In the genomic region with DNA sequence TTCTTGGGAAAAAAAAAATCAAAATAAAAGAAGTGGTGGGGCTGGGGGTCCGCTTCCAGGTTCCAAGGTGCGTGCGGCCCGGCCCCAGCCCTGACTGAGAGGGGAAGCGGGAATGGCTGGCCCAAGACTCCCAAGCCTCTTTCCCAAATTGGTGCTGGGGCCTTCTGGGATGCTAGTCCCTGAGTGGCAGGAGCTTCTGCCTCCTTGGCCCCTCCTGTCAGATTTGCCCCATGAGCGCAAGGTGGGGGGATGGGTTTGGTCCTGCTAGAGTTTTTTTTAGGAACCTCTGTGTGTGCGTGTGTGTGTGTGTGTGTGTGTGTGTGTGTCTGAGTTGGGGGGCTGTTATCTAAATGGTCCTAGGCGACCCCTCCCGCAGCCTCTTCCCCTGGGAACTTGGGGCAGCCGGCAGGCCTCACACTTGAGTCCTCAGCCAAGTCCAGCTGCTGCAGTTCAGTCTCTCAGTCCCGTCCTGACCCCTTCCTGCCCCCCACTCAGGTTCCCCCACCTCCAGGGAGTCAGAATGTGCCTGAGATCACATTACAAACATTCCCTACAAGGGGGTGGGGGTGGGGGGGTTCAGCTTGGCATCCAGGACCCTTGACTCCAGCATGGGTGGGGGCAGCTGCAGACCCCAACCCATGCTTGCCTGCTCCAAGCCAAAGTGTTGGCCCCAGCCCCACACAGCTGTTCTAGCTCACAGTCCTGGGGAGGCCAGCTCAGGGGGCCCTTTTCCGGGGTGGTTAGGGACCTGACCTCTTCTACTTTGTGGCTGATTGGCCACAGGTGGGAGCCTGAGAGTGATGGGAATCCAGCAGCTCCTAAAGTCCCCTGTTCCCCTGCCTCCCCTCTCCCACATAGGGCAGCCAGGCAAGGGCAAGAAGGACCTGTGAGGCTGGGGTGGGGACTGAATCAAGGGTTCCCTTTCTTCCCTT, we compare ENCODE assay signal across 10 cellular contexts. TPM values are rescaled to one million over a fixed set of nuclear protein-coding genes. Genes with fewer than 3 reads are reported as not detected.
A peak's percentile ranks its signal among the peaks of the same experiment; 100 is the strongest.
DNase-seq lines count a peak whose midpoint lies in the region; ATAC-seq and TF ChIP-seq lines count a peak whose summit lies in the region.
"Had no signal": no experiment of that assay in that cellular context is flagged by ENCODE, and none has a peak within 500 bp of the region (broad histone marks: within the 10 kb centered on the region; RNA-seq: fewer than 3 reads in every experiment).

No MANE protein-coding gene starts in this region.

- H3K36me3 ChIP-seq in Caco-2 (ENCODE audit: control insufficient read depth, insufficient read depth, low read length) (no peaks in the 10 kb centered on the region), thyroid gland (no peaks in the 10 kb centered on the region)

- DNase-seq in Caco-2, result no peak
- peak in 2 of 34 experiments; percentile 2 to 10 for DNase-seq in T-cell
- DNase-seq in glutamatergic neuron, result no peak
- DNase-seq in posterior vena cava (ENCODE audit: low spot score), result peak; percentile 77
- DNase-seq in anterior cingulate cortex (lab: John Stamatoyannopoulos, UW), result no peak
- no peak for DNase-seq in thyroid gland
- DNase-seq in NCI-H1105 (lab: John Stamatoyannopoulos, UW), result no peak
- no peak for DNase-seq in activated CD4-positive, alpha-beta T cell treated with anti-CD3 and anti-CD28 coated beads for 48 hours
- DNase-seq: NCI-H146 had no signal

- H3K36me3 Mint-ChIP-seq in Caco-2 (ENCODE audit: insufficient read depth, unreplicated experiment), result peaks cover 4% of the 10 kb centered on the region
- peaks cover 4% of the 10 kb centered on the region for H3K36me3 Mint-ChIP-seq in T-cell
- H3K36me3 Mint-ChIP-seq in glutamatergic neuron (ENCODE audit: unreplicated experiment), result no peaks in the 10 kb centered on the region

- BruUV-seq in Caco-2 (replicated peaks; lab: Mats Ljungman, UMichigan), result no TSS peak

- H3K27me3 ChIP-seq in Caco-2 (replicated peaks; ENCODE audit: control insufficient read depth, insufficient read depth, low read length) (no peaks in the 10 kb centered on the region), thyroid gland (no peaks in the 10 kb centered on the region)

- H3K4me3 ChIP-seq in Caco-2 (ENCODE audit: low read depth, low read length), result no peak overlapping the region
- H3K4me3 ChIP-seq in thyroid gland (replicated peaks in 1 of 3), result no peak overlapping the region

- CTCF ChIA-PET in Caco-2 (lab: Charles Lee), result no interaction called here
- CTCF ChIA-PET in T-cell (lab: Charles Lee), result no interaction called here

- ATAC-seq in T-cell (replicated peaks in 1 of 4), result no peak

- H3K4me3 Mint-ChIP-seq in Caco-2 (ENCODE audit: unreplicated experiment) (no peak overlapping the region), T-cell (peak overlapping the region in 2 of 3 donors; percentile 47 to 86), glutamatergic neuron (ENCODE audit: unreplicated experiment) (peak overlapping the region; percentile 81)

- H3K4me1 ChIP-seq in Caco-2, result no peaks in the 10 kb centered on the region
- peaks cover 3 to 4% of the 10 kb centered on the region in 2 donors for H3K4me1 ChIP-seq in thyroid gland

- H3K27ac ChIP-seq in thyroid gland, result no peak overlapping the region

- H3K9me3 ChIP-seq in Caco-2, result no peaks in the 10 kb centered on the region
- H3K9me3 ChIP-seq in thyroid gland, result no peaks in the 10 kb centered on the region

- TF ChIP-seq CTCF in Caco-2 (IDR thresholded peaks at IDR 0.05; ENCODE audit: insufficient read depth in 1 of 2, low read depth in 1 of 2, low read length in 1 of 2, severe bottlenecking in 1 of 2, unreplicated experiment in 1 of 2) (no peak), glutamatergic neuron (IDR thresholded peaks at IDR 0.05; ENCODE audit: partially characterized antibody, unreplicated experiment) (no peak), thyroid gland (IDR thresholded peaks at IDR 0.05) (no peak)

- H3K27me3 Mint-ChIP-seq in Caco-2 (ENCODE audit: insufficient read depth, unreplicated experiment) (no peaks in the 10 kb centered on the region), T-cell (no peaks in the 10 kb centered on the region), glutamatergic neuron (ENCODE audit: unreplicated experiment) (peaks cover 6% of the 10 kb centered on the region)

- 47 to 73% methylated on average over 3 to 6 of the region's 12 CpGs for WGBS in thyroid gland, 2 donors

- POLR2A ChIA-PET in Caco-2 (lab: Charles Lee), result no interaction called here
- POLR2A ChIA-PET in T-cell (lab: Charles Lee), result no interaction called here

- H3K9me3 Mint-ChIP-seq in Caco-2 (ENCODE audit: unreplicated experiment), result peaks cover 8% of the 10 kb centered on the region
- H3K9me3 Mint-ChIP-seq in T-cell, result no peaks in the 10 kb centered on the region
- peaks cover 2% of the 10 kb centered on the region for H3K9me3 Mint-ChIP-seq in glutamatergic neuron (ENCODE audit: unreplicated experiment)
- H3K9me3 Mint-ChIP-seq: activated T-helper 1 cell treated with anti-CD3 and anti-CD28 coated beads, Interleukin-12 subunit alpha, Interleukin-12 subunit beta, Interleukin-2, Interleukin-4 antibody, amounts not matched to agents 30 ng/mL and 10 ng/mL and 1 ng/mL, durations not matched to agents 14 hours and 24 hours and 36 hours had no signal

- TF ChIP-seq POLR2A in thyroid gland (IDR thresholded peaks at IDR 0.05), result no peak

- intact Hi-C loops in Caco-2 (cut with micrococcal nuclease; ENCODE audit: unreplicated experiment), result no loop called here
- intact Hi-C loops in posterior vena cava (cut with DNase I), result no loop called here
- intact Hi-C loops in thyroid gland (cut with DNase I), result no loop called here

- H3K27ac Mint-ChIP-seq in Caco-2 (ENCODE audit: unreplicated experiment) (peak overlapping the region; percentile 62), T-cell (no peak overlapping the region), glutamatergic neuron (ENCODE audit: unreplicated experiment) (no peak overlapping the region)
- H3K27ac Mint-ChIP-seq: activated T-helper 1 cell treated with anti-CD3 and anti-CD28 coated beads, Interleukin-12 subunit alpha, Interleukin-12 subunit beta, Interleukin-2, Interleukin-4 antibody, amounts not matched to agents 30 ng/mL and 10 ng/mL and 1 ng/mL, durations not matched to agents 14 hours and 24 hours and 36 hours had no signal

- H3K4me1 Mint-ChIP-seq in Caco-2 (ENCODE audit: low read depth, unreplicated experiment) (no peaks in the 10 kb centered on the region), T-cell (peaks cover 21 to 30% (median 21%) of the 10 kb centered on the region in 3 donors), glutamatergic neuron (ENCODE audit: low read depth, unreplicated experiment) (peaks cover 7% of the 10 kb centered on the region)

RNA-seq across cellular contexts. Expression of gene EFNB1, which starts 4.0 kb away (rescaled TPM):
- total RNA-seq in Caco-2 (2022), result 5.7 and 7.0 TPM in 2 replicates
- total RNA-seq in T-cell, result 1 to 10 TPM; 3.9 to 7.8 (median 7.4) TPM
- 5.9 TPM for total RNA-seq in glutamatergic neuron (ENCODE audit: unreplicated experiment)
- total RNA-seq in posterior vena cava, result 10 to 100 TPM; 18.9 to 26.4 TPM
- total RNA-seq in thyroid gland, result 10 to 100 TPM; 17.6 to 26.9 (median 20.8) TPM
